ENCODE assay signal across 18 cellular contexts in genomic region chr17:40281663-40282062, GRCh38. TPM values are rescaled to one million over a fixed set of nuclear protein-coding genes. Genes with fewer than 3 reads are reported as not detected.
DNase-seq lines count a peak whose midpoint lies in the region; ATAC-seq and TF ChIP-seq lines count a peak whose summit lies in the region.
"Had no signal": no experiment of that assay in that cellular context is flagged by ENCODE, and none has a peak within 500 bp of the region (broad histone marks: within the 10 kb centered on the region; RNA-seq: fewer than 3 reads in every experiment).

No MANE protein-coding gene starts in this region.

- intact Hi-C loops in Caco-2 (cut with micrococcal nuclease; ENCODE audit: unreplicated experiment): no loop called here

- CTCF ChIA-PET in Caco-2 (lab: Charles Lee): interaction anchor here (0.6 kb wide), 1 partner anchor 252 kb away, joined by 5 read pairs; no protein-coding TSS in a partner anchor

- peaks cover 15% of the 10 kb centered on the region for H3K4me1 Mint-ChIP-seq in Caco-2 (ENCODE audit: low read depth, unreplicated experiment)
- peaks cover 34% of the 10 kb centered on the region for H3K4me1 Mint-ChIP-seq in activated T-helper 17 cell treated with anti-CD3 and anti-CD28 coated beads, Interleukin-2, amount 50 U/mL, for 72 hours

- no peaks in the 10 kb centered on the region for H3K9me3 ChIP-seq in Caco-2
- H3K9me3 ChIP-seq: gastroesophageal sphincter, right lobe of liver had no signal

- POLR2A ChIA-PET in Caco-2 (lab: Charles Lee): no interaction called here

- peaks cover 24% of the 10 kb centered on the region for H3K4me1 ChIP-seq in Caco-2

- no peak for TF ChIP-seq CTCF in Caco-2 (IDR thresholded peaks at IDR 0.05; ENCODE audit: insufficient read depth in 1 of 2, low read depth in 1 of 2, low read length in 1 of 2, severe bottlenecking in 1 of 2, unreplicated experiment in 1 of 2)

- peak; percentile 31 for ATAC-seq in activated T-helper 17 cell treated with anti-CD3 and anti-CD28 coated beads, Interleukin-2, amount 50 U/mL, for 72 hours (replicated peaks)
- ATAC-seq in HG03159 (IDR thresholded peaks at IDR 0.05; ENCODE audit: unreplicated experiment) (no peak), HG02642 (IDR thresholded peaks at IDR 0.05; ENCODE audit: poor library complexity, unreplicated experiment) (no peak)
- ATAC-seq: gastroesophageal sphincter; naive thymus-derived CD4-positive, alpha-beta T cell; right lobe of liver; stimulated activated naive CD8-positive, alpha-beta T cell treated with anti-CD3 and anti-CD28 coated beads, Interleukin-15, amount 100 ng/mL, for 72 hours had no signal

- DNase-seq in Caco-2 (no peak), HK-2 (ENCODE audit: unreplicated experiment) (peak; percentile 35), kidney glomerular epithelial cell (lab: John Stamatoyannopoulos, UW) (peak; percentile 25), NCI-H2029 treated with DMSO at 0.1 percent for 48 hours (lab: John Stamatoyannopoulos, UW) (no peak), NCI-H2107 (lab: John Stamatoyannopoulos, UW) (no peak)
- DNase-seq: caudate nucleus; MM.1S; naive thymus-derived CD4-positive, alpha-beta T cell; NCI-H2081 treated with DMSO at 0.1 percent for 48 hours; NCI-H82; right lobe of liver; stimulated activated naive CD8-positive, alpha-beta T cell treated with anti-CD3 and anti-CD28 coated beads, Interleukin-15, amount 100 ng/mL, for 72 hours; T1000 had no signal

- no peak overlapping the region for H3K4me3 Mint-ChIP-seq in Caco-2 (ENCODE audit: unreplicated experiment)
- H3K4me3 Mint-ChIP-seq in activated T-helper 17 cell treated with anti-CD3 and anti-CD28 coated beads, Interleukin-2, amount 50 U/mL, for 72 hours: peak overlapping the region; percentile 36
- H3K4me3 Mint-ChIP-seq: activated naive CD4-positive, alpha-beta T cell treated with anti-CD3 and anti-CD28 coated beads, Interleukin-2, amount 50 U/mL, for 24 hours; naive thymus-derived CD4-positive, alpha-beta T cell had no signal

- H3K27me3 ChIP-seq in Caco-2 (replicated peaks; ENCODE audit: control insufficient read depth, insufficient read depth, low read length): no peaks in the 10 kb centered on the region
- H3K27me3 ChIP-seq: gastroesophageal sphincter, right lobe of liver had no signal

- H3K9me3 Mint-ChIP-seq in Caco-2 (ENCODE audit: unreplicated experiment): no peaks in the 10 kb centered on the region
- no peaks in the 10 kb centered on the region for H3K9me3 Mint-ChIP-seq in activated T-helper 17 cell treated with anti-CD3 and anti-CD28 coated beads, Interleukin-2, amount 50 U/mL, for 72 hours
- H3K9me3 Mint-ChIP-seq: activated naive CD4-positive, alpha-beta T cell treated with anti-CD3 and anti-CD28 coated beads, Interleukin-2, amount 50 U/mL, for 24 hours; stimulated activated naive CD8-positive, alpha-beta T cell treated with anti-CD3 and anti-CD28 coated beads, Interleukin-15, amount 100 ng/mL, for 72 hours had no signal

- H3K36me3 Mint-ChIP-seq in Caco-2 (ENCODE audit: insufficient read depth, unreplicated experiment): peaks cover 64% of the 10 kb centered on the region
- peaks cover 67% of the 10 kb centered on the region for H3K36me3 Mint-ChIP-seq in activated T-helper 17 cell treated with anti-CD3 and anti-CD28 coated beads, Interleukin-2, amount 50 U/mL, for 72 hours (ENCODE audit: low read depth)

- H3K27me3 Mint-ChIP-seq in Caco-2 (ENCODE audit: insufficient read depth, unreplicated experiment): no peaks in the 10 kb centered on the region
- H3K27me3 Mint-ChIP-seq in activated T-helper 17 cell treated with anti-CD3 and anti-CD28 coated beads, Interleukin-2, amount 50 U/mL, for 72 hours: no peaks in the 10 kb centered on the region
- H3K27me3 Mint-ChIP-seq: activated naive CD4-positive, alpha-beta T cell treated with anti-CD3 and anti-CD28 coated beads, Interleukin-2, amount 50 U/mL, for 24 hours; naive thymus-derived CD4-positive, alpha-beta T cell; stimulated activated naive CD8-positive, alpha-beta T cell treated with anti-CD3 and anti-CD28 coated beads, Interleukin-15, amount 100 ng/mL, for 72 hours had no signal

- no TSS peak for BruUV-seq in Caco-2 (replicated peaks; lab: Mats Ljungman, UMichigan)

- peaks cover 5% of the 10 kb centered on the region for H3K36me3 ChIP-seq in Caco-2 (ENCODE audit: control insufficient read depth, insufficient read depth, low read length)

- peak overlapping the region; percentile 40 for H3K27ac Mint-ChIP-seq in Caco-2 (ENCODE audit: unreplicated experiment)
- peak overlapping the region; percentile 11 for H3K27ac Mint-ChIP-seq in activated T-helper 17 cell treated with anti-CD3 and anti-CD28 coated beads, Interleukin-2, amount 50 U/mL, for 72 hours

- no peak overlapping the region for H3K4me3 ChIP-seq in Caco-2 (ENCODE audit: low read depth, low read length)
- H3K4me3 ChIP-seq: gastroesophageal sphincter, right lobe of liver had no signal

RNA-seq across cellular contexts. Expression of gene CDC6, which starts 6.0 kb away (rescaled TPM):
- 86.1 and 96.4 TPM in 2 replicates for total RNA-seq in Caco-2 (2022)
- total RNA-seq in activated T-helper 17 cell treated with anti-CD3 and anti-CD28 coated beads, Interleukin-2, amount 50 U/mL, for 72 hours: 100 to 1,000 TPM in 1 of 2 donors, 10 to 100 TPM in 1; 60.9 to 101 TPM

RNA-seq across cellular contexts. Expression of gene RARA, which starts 27.3 kb away (rescaled TPM):
- total RNA-seq in Caco-2 (2022): 26.6 and 27.6 TPM in 2 replicates
- 10 to 100 TPM; 43.7 to 61.9 TPM for total RNA-seq in activated T-helper 17 cell treated with anti-CD3 and anti-CD28 coated beads, Interleukin-2, amount 50 U/mL, for 72 hours

Comparison
In these comparisons a context has a peak if more than half of its experiments do, and no peak if none do; other contexts are left out.
1. DNase-seq: peak in HK-2 (single experiment) and kidney glomerular epithelial cell (single experiment); none in Caco-2 (0 of 2), NCI-H2029 treated with DMSO at 0.1 percent for 48 hours (single experiment) and NCI-H2107 (single experiment).